In the genomic region with DNA sequence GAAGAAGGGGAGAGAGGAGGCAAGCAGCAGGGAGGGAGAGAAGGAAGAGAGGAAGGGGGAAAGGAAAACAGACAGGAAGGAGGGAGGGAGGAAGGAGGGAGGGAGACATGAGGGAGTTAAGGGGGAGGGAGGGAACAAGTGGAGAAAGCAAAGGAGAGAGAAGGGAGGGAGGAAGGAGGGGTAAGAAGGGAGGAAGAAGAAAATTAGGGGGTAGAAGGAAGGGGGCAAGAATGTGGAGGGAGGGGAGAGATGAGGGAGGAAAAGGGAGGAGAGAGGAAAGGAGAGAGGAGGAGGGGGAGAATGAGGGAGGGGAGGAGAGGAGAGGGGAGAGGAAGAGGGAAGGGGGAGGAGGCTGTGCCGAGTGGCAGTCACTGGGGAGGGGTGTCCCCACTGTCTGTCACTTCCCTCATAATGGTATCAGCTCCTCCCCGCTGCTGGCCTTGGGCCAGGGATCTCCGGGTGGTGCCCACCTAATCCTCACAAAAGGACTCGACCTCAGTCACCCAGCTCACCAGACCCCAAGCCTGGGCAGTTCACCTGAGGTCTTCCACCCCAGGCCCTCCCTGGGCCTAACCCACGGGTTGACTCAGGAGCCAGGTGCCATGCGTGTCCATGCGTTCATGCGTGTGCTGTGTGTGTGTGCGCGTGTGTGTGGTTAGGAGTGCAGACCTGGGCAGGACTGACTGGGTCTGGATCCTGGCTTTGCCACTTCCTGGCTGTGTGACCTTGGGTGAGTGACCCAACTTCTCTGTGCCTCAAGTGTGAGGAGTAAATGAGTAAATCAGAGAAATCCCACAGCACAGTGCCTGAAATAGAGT, we compare ENCODE assay signal across 1 cellular context.
TF ChIP-seq lines count a peak whose summit lies in the region.

No MANE protein-coding gene starts in this region.

TF ChIP-seq in HepG2, 621 proteins besides CTCF, POLR2A, EP300 and RAD21 (continues in another document):
- TF ChIP-seq ZNF713 (CRISPR knock-in tag; IDR thresholded peaks at IDR 0.05) (no peak), MEIS1 (CRISPR knock-in tag; IDR thresholded peaks at IDR 0.05; ENCODE audit: borderline replicate concordance) (no peak), ZNF772 (CRISPR knock-in tag; IDR thresholded peaks at IDR 0.05) (no peak), ZNF768 (CRISPR knock-in tag; IDR thresholded peaks at IDR 0.05) (peak; percentile 99), ZKSCAN1 (IDR thresholded peaks at IDR 0.05; ENCODE audit: low read length) (no peak), TGIF2 (CRISPR knock-in tag; IDR thresholded peaks at IDR 0.05) (no peak), HCFC1 (IDR thresholded peaks at IDR 0.05; ENCODE audit: low read depth, low read length) (no peak), ZNF44 (CRISPR knock-in tag; IDR thresholded peaks at IDR 0.05) (no peak), TAF15 (IDR thresholded peaks at IDR 0.05; ENCODE audit: low read depth, low read length, poor library complexity, severe bottlenecking) (no peak), PAWR (CRISPR knock-in tag; IDR thresholded peaks at IDR 0.05; ENCODE audit: borderline replicate concordance) (no peak), ZSCAN9 (CRISPR knock-in tag; IDR thresholded peaks at IDR 0.05; ENCODE audit: borderline replicate concordance) (no peak), RCOR2 (CRISPR knock-in tag; IDR thresholded peaks at IDR 0.05) (0 out of 2 replicates have a peak, but pooled peaks have one; percentile 39), ZNF12 (CRISPR knock-in tag; IDR thresholded peaks at IDR 0.05) (no peak), PCBP1 (IDR thresholded peaks at IDR 0.05; ENCODE audit: borderline replicate concordance, low read depth, low read length) (0 out of 2 replicates have a peak, but pooled peaks have one; percentile 41), FOSL2 (CRISPR knock-in tag; IDR thresholded peaks at IDR 0.05) (no peak), KLF9 (CRISPR knock-in tag; IDR thresholded peaks at IDR 0.05; ENCODE audit: low read depth) (no peak), NCOA5 (CRISPR knock-in tag; IDR thresholded peaks at IDR 0.05) (no peak), ZNF30 (CRISPR knock-in tag; IDR thresholded peaks at IDR 0.05) (no peak), NPAS2 (CRISPR knock-in tag; IDR thresholded peaks at IDR 0.05; ENCODE audit: borderline replicate concordance) (no peak), FOXJ3 (CRISPR knock-in tag; IDR thresholded peaks at IDR 0.05; ENCODE audit: borderline replicate concordance) (no peak), ZNF484 (CRISPR knock-in tag; IDR thresholded peaks at IDR 0.05; ENCODE audit: borderline replicate concordance, low read depth) (no peak), ZC3H4 (CRISPR knock-in tag; IDR thresholded peaks at IDR 0.05; ENCODE audit: borderline replicate concordance) (no peak), ZZZ3 (CRISPR knock-in tag; IDR thresholded peaks at IDR 0.05; ENCODE audit: borderline replicate concordance) (0 out of 2 replicates have a peak, but pooled peaks have one; percentile 38), ZNF766 (CRISPR knock-in tag; IDR thresholded peaks at IDR 0.05; ENCODE audit: borderline replicate concordance) (no peak), TCF7 (IDR thresholded peaks at IDR 0.05; ENCODE audit: low read depth) (no peak), ZNF136 (CRISPR knock-in tag; IDR thresholded peaks at IDR 0.05; ENCODE audit: low read depth) (no peak), ZNF121 (CRISPR knock-in tag; IDR thresholded peaks at IDR 0.05) (no peak), FOXA1 (IDR thresholded peaks at IDR 0.05) (0 out of 2 replicates have a peak, but pooled peaks have one; percentile 7), FOXA1 (CRISPR knock-in tag; IDR thresholded peaks at IDR 0.05) (no peak), ZNF317 (CRISPR knock-in tag; IDR thresholded peaks at IDR 0.05) (no peak), ELF3 (CRISPR knock-in tag; IDR thresholded peaks at IDR 0.05) (no peak), MBD4 (IDR thresholded peaks at IDR 0.05; ENCODE audit: borderline replicate concordance, low read length) (no peak), ZNF660 (CRISPR knock-in tag; IDR thresholded peaks at IDR 0.05; ENCODE audit: borderline replicate concordance, low read depth) (no peak), ZNF558 (CRISPR knock-in tag; IDR thresholded peaks at IDR 0.05; ENCODE audit: borderline replicate concordance) (no peak), ATF7-NPFF (CRISPR knock-in tag; IDR thresholded peaks at IDR 0.05; ENCODE audit: low read depth) (no peak), MTA3 (CRISPR knock-in tag; IDR thresholded peaks at IDR 0.05) (no peak), ZNF672 (CRISPR knock-in tag; IDR thresholded peaks at IDR 0.05) (no peak), ARNT (IDR thresholded peaks at IDR 0.05) (no peak)
- TF ChIP-seq, protein P1, sequence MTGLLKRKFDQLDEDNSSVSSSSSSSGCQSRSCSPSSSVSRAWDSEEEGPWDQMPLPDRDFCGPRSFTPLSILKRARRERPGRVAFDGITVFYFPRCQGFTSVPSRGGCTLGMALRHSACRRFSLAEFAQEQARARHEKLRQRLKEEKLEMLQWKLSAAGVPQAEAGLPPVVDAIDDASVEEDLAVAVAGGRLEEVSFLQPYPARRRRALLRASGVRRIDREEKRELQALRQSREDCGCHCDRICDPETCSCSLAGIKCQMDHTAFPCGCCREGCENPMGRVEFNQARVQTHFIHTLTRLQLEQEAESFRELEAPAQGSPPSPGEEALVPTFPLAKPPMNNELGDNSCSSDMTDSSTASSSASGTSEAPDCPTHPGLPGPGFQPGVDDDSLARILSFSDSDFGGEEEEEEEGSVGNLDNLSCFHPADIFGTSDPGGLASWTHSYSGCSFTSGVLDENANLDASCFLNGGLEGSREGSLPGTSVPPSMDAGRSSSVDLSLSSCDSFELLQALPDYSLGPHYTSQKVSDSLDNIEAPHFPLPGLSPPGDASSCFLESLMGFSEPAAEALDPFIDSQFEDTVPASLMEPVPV (CRISPR knock-in tag; IDR thresholded peaks at IDR 0.05), result no peak
- TF ChIP-seq, protein P2, sequence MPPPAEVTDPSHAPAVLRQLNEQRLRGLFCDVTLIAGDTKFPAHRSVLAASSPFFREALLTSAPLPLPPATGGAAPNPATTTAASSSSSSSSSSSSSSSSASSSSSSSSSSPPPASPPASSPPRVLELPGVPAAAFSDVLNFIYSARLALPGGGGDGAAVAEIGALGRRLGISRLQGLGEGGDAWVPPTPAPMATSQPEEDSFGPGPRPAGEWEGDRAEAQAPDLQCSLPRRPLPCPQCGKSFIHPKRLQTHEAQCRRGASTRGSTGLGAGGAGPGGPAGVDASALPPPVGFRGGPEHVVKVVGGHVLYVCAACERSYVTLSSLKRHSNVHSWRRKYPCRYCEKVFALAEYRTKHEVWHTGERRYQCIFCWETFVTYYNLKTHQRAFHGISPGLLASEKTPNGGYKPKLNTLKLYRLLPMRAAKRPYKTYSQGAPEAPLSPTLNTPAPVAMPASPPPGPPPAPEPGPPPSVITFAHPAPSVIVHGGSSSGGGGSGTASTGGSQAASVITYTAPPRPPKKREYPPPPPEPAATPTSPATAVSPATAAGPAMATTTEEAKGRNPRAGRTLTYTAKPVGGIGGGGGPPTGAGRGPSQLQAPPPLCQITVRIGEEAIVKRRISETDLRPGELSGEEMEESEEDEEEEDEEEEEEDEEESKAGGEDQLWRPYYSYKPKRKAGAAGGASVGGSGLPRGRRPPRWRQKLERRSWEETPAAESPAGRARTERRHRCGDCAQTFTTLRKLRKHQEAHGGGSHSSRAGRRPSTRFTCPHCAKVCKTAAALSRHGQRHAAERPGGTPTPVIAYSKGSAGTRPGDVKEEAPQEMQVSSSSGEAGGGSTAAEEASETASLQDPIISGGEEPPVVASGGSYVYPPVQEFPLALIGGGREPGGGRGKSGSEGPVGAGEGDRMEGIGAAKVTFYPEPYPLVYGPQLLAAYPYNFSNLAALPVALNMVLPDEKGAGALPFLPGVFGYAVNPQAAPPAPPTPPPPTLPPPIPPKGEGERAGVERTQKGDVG (CRISPR knock-in tag; IDR thresholded peaks at IDR 0.05; ENCODE audit: borderline replicate concordance), result no peak
- TF ChIP-seq, protein P3, sequence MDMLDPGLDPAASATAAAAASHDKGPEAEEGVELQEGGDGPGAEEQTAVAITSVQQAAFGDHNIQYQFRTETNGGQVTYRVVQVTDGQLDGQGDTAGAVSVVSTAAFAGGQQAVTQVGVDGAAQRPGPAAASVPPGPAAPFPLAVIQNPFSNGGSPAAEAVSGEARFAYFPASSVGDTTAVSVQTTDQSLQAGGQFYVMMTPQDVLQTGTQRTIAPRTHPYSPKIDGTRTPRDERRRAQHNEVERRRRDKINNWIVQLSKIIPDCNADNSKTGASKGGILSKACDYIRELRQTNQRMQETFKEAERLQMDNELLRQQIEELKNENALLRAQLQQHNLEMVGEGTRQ (IDR thresholded peaks at IDR 0.05; ENCODE audit: low read depth, low read length), result no peak
- TF ChIP-seq, protein P3 (CRISPR knock-in tag; IDR thresholded peaks at IDR 0.05; ENCODE audit: borderline replicate concordance), result no peak
- TF ChIP-seq, protein P4, sequence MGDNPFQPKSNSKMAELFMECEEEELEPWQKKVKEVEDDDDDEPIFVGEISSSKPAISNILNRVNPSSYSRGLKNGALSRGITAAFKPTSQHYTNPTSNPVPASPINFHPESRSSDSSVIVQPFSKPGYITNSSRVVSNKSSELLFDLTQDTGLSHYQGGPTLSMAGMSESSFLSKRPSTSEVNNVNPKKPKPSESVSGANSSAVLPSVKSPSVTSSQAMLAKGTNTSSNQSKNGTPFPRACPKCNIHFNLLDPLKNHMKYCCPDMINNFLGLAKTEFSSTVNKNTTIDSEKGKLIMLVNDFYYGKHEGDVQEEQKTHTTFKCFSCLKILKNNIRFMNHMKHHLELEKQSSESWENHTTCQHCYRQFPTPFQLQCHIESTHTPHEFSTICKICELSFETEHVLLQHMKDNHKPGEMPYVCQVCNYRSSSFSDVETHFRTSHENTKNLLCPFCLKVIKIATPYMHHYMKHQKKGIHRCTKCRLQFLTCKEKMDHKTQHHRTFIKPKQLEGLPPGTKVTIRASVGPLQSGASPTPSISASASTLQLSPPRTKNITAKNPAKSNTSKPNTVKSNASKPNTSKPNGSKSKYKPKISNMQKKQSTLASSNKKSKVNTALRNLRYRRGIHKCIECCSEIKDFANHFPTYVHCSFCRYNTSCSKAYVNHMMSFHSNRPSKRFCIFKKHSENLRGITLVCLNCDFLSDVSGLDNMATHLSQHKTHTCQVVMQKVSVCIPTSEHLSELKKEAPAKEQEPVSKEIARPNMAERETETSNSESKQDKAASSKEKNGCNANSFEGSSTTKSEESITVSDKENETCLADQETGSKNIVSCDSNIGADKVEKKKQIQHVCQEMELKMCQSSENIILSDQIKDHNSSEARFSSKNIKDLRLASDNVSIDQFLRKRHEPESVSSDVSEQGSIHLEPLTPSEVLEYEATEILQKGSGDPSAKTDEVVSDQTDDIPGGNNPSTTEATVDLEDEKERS (CRISPR knock-in tag; IDR thresholded peaks at IDR 0.05), result no peak
- TF ChIP-seq, protein P5, sequence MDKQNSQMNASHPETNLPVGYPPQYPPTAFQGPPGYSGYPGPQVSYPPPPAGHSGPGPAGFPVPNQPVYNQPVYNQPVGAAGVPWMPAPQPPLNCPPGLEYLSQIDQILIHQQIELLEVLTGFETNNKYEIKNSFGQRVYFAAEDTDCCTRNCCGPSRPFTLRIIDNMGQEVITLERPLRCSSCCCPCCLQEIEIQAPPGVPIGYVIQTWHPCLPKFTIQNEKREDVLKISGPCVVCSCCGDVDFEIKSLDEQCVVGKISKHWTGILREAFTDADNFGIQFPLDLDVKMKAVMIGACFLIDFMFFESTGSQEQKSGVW (CRISPR knock-in tag; IDR thresholded peaks at IDR 0.05; ENCODE audit: borderline replicate concordance), result no peak
- TF ChIP-seq, protein P6, sequence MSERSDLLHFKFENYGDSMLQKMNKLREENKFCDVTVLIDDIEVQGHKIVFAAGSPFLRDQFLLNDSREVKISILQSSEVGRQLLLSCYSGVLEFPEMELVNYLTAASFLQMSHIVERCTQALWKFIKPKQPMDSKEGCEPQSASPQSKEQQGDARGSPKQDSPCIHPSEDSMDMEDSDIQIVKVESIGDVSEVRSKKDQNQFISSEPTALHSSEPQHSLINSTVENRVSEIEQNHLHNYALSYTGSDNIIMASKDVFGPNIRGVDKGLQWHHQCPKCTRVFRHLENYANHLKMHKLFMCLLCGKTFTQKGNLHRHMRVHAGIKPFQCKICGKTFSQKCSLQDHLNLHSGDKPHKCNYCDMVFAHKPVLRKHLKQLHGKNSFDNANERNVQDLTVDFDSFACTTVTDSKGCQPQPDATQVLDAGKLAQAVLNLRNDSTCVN (CRISPR knock-in tag; IDR thresholded peaks at IDR 0.05; ENCODE audit: borderline replicate concordance), result no peak
- TF ChIP-seq, protein P7, sequence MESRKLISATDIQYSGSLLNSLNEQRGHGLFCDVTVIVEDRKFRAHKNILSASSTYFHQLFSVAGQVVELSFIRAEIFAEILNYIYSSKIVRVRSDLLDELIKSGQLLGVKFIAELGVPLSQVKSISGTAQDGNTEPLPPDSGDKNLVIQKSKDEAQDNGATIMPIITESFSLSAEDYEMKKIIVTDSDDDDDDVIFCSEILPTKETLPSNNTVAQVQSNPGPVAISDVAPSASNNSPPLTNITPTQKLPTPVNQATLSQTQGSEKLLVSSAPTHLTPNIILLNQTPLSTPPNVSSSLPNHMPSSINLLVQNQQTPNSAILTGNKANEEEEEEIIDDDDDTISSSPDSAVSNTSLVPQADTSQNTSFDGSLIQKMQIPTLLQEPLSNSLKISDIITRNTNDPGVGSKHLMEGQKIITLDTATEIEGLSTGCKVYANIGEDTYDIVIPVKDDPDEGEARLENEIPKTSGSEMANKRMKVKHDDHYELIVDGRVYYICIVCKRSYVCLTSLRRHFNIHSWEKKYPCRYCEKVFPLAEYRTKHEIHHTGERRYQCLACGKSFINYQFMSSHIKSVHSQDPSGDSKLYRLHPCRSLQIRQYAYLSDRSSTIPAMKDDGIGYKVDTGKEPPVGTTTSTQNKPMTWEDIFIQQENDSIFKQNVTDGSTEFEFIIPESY (CRISPR knock-in tag; IDR thresholded peaks at IDR 0.05), result no peak
- TF ChIP-seq, protein P8, sequence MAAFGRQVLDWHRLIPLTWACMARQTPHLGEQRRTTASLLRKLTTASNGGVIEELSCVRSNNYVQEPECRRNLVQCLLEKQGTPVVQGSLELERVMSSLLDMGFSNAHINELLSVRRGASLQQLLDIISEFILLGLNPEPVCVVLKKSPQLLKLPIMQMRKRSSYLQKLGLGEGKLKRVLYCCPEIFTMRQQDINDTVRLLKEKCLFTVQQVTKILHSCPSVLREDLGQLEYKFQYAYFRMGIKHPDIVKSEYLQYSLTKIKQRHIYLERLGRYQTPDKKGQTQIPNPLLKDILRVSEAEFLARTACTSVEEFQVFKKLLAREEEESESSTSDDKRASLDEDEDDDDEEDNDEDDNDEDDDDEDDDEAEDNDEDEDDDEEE (CRISPR knock-in tag; IDR thresholded peaks at IDR 0.05), result no peak
- TF ChIP-seq, protein P9, sequence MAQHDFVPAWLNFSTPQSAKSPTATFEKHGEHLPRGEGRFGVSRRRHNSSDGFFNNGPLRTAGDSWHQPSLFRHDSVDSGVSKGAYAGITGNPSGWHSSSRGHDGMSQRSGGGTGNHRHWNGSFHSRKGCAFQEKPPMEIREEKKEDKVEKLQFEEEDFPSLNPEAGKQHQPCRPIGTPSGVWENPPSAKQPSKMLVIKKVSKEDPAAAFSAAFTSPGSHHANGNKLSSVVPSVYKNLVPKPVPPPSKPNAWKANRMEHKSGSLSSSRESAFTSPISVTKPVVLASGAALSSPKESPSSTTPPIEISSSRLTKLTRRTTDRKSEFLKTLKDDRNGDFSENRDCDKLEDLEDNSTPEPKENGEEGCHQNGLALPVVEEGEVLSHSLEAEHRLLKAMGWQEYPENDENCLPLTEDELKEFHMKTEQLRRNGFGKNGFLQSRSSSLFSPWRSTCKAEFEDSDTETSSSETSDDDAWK (CRISPR knock-in tag; IDR thresholded peaks at IDR 0.05), result no peak
